ENCODE assay signal across 1 cellular context in the genomic region with DNA sequence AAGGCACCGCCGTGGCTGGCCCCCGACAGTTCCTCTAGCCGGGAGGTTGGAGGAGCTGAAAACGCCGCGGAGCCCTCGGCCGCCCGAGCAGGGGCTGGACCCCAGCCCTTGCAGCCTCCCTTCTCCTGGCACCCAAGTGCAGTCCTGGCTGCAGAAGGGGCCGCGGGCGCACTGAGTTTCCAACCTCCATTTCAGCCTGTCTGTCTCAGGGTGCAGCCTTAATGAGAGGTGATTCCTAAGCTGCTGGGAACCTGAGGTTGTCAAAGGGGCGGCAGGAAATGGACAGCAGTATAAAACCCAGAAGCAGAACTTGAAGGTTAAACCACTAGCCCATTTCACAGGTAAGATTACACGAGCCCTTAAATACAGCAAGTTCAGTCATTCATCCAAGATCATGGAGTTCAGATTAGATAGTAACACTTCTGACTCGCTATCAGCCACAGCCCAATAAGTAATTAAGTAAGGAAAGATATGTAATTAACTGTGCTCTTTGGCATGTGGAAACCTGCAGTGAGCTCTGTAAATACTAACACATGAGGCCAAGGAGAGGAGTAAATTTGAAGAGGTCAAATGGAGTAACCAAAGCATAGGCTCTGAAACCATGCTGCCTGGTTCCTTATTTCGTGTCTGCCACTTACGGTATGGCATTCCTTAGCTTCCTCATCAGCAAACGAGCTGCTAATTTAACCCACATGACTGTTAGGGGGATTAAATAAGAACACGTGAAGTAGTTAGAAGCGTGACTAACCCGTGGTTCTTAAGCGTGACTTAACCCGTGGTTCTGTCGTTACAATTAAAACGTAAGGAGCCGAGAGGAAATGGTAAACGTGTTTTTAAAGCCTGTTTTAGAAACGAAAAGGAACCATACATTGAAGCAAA.
TF ChIP-seq lines count a peak whose summit lies in the region.

No MANE protein-coding gene starts in this region.

TF ChIP-seq in HEK293, 187 proteins besides CTCF, POLR2A, EP300 and RAD21 (continued from another document and continues in another):
- TF ChIP-seq GLIS2 (tag by site-specific recombination; IDR thresholded peaks at IDR 0.05) (peak; percentile 21; the same call in 1 of the 2 replicates), ZNF19 (tag by site-specific recombination; IDR thresholded peaks at IDR 0.05; ENCODE audit: low read depth) (no peak), ZNF670 (tag by site-specific recombination; IDR thresholded peaks at IDR 0.05; ENCODE audit: low read depth) (no peak), ZNF112 (tag by site-specific recombination; IDR thresholded peaks at IDR 0.05) (no peak), ZNF423 (tag by site-specific recombination; IDR thresholded peaks at IDR 0.05) (peak; percentile 50; the same call in 1 of the 2 replicates), ZEB2 (tag by site-specific recombination; IDR thresholded peaks at IDR 0.05) (peak; percentile 20), ZFHX2 (tag by site-specific recombination; conservative IDR thresholded peaks at IDR 0.05) (0 out of 2 replicates have a peak, but pooled peaks have one; percentile 4), ZNF24 (tag by site-specific recombination; IDR thresholded peaks at IDR 0.05) (peak; percentile 45; the same call in 1 of the 2 replicates), ZNF792 (tag by site-specific recombination; IDR thresholded peaks at IDR 0.05) (no peak), SP7 (tag by site-specific recombination; IDR thresholded peaks at IDR 0.05) (peak; percentile 91), ZNF416 (tag by site-specific recombination; IDR thresholded peaks at IDR 0.05) (no peak), PRDM1 (tag by site-specific recombination; IDR thresholded peaks at IDR 0.05) (no peak), ZBTB8A (tag by site-specific recombination; IDR thresholded peaks at IDR 0.05) (peak; percentile 90), ZNF837 (tag by site-specific recombination; IDR thresholded peaks at IDR 0.05) (no peak), ZNF16 (tag by site-specific recombination; IDR thresholded peaks at IDR 0.05; ENCODE audit: low read depth) (no peak), ZBTB44 (tag by site-specific recombination; IDR thresholded peaks at IDR 0.05) (peak; percentile 42; the same call in 1 of the 2 replicates), ZNF830 (tag by site-specific recombination; IDR thresholded peaks at IDR 0.05; ENCODE audit: low read depth) (no peak), ZNF558 (tag by site-specific recombination; IDR thresholded peaks at IDR 0.05) (peak; percentile 46; the same call in 1 of the 2 replicates), ZNF146 (tag by site-specific recombination; IDR thresholded peaks at IDR 0.05) (0 out of 2 replicates have a peak, but pooled peaks have one; percentile 9), HOXD13 (CRISPR knock-in tag; IDR thresholded peaks at IDR 0.05; ENCODE audit: borderline replicate concordance) (no peak), ELK4 (IDR thresholded peaks at IDR 0.05; ENCODE audit: borderline replicate concordance, low read depth, low read length) (no peak), ZNF184 (tag by site-specific recombination; IDR thresholded peaks at IDR 0.05) (no peak), ZNF768 (tag by site-specific recombination; IDR thresholded peaks at IDR 0.05) (no peak), ZNF654 (tag by site-specific recombination; IDR thresholded peaks at IDR 0.05; ENCODE audit: low read depth) (no peak), ZNF132 (tag by site-specific recombination; IDR thresholded peaks at IDR 0.05; ENCODE audit: borderline replicate concordance) (no peak), ZNF140 (tag by site-specific recombination; IDR thresholded peaks at IDR 0.05) (no peak), ZNF266 (tag by site-specific recombination; IDR thresholded peaks at IDR 0.05; ENCODE audit: low read depth) (no peak), TRIM28 (IDR thresholded peaks at IDR 0.05; ENCODE audit: borderline replicate concordance, low read length) (no peak), GLI2 (tag by site-specific recombination; IDR thresholded peaks at IDR 0.05; ENCODE audit: borderline replicate concordance, low read depth) (peak; percentile 5; the same call in 1 of the 2 replicates), ZNF121 (tag by site-specific recombination; IDR thresholded peaks at IDR 0.05) (no peak), ZBTB6 (tag by site-specific recombination; IDR thresholded peaks at IDR 0.05) (no peak), ZSCAN23 (tag by site-specific recombination; IDR thresholded peaks at IDR 0.05) (0 out of 2 replicates have a peak, but pooled peaks have one; percentile 26), ZNF776 (tag by site-specific recombination; IDR thresholded peaks at IDR 0.05; ENCODE audit: borderline replicate concordance) (no peak), ZBTB17 (tag by site-specific recombination; IDR thresholded peaks at IDR 0.05) (peak; percentile 14)
- TF ChIP-seq, protein P1, sequence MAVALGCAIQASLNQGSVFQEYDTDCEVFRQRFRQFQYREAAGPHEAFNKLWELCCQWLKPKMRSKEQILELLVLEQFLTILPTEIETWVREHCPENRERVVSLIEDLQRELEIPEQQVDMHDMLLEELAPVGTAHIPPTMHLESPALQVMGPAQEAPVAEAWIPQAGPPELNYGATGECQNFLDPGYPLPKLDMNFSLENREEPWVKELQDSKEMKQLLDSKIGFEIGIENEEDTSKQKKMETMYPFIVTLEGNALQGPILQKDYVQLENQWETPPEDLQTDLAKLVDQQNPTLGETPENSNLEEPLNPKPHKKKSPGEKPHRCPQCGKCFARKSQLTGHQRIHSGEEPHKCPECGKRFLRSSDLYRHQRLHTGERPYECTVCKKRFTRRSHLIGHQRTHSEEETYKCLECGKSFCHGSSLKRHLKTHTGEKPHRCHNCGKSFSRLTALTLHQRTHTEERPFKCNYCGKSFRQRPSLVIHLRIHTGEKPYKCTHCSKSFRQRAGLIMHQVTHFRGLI (tag by site-specific recombination; IDR thresholded peaks at IDR 0.05): 0 out of 2 replicates have a peak, but pooled peaks have one; percentile 2
- TF ChIP-seq, protein P2, sequence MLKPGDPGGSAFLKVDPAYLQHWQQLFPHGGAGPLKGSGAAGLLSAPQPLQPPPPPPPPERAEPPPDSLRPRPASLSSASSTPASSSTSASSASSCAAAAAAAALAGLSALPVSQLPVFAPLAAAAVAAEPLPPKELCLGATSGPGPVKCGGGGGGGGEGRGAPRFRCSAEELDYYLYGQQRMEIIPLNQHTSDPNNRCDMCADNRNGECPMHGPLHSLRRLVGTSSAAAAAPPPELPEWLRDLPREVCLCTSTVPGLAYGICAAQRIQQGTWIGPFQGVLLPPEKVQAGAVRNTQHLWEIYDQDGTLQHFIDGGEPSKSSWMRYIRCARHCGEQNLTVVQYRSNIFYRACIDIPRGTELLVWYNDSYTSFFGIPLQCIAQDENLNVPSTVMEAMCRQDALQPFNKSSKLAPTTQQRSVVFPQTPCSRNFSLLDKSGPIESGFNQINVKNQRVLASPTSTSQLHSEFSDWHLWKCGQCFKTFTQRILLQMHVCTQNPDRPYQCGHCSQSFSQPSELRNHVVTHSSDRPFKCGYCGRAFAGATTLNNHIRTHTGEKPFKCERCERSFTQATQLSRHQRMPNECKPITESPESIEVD (tag by site-specific recombination; IDR thresholded peaks at IDR 0.05): no peak
- TF ChIP-seq, protein P3, sequence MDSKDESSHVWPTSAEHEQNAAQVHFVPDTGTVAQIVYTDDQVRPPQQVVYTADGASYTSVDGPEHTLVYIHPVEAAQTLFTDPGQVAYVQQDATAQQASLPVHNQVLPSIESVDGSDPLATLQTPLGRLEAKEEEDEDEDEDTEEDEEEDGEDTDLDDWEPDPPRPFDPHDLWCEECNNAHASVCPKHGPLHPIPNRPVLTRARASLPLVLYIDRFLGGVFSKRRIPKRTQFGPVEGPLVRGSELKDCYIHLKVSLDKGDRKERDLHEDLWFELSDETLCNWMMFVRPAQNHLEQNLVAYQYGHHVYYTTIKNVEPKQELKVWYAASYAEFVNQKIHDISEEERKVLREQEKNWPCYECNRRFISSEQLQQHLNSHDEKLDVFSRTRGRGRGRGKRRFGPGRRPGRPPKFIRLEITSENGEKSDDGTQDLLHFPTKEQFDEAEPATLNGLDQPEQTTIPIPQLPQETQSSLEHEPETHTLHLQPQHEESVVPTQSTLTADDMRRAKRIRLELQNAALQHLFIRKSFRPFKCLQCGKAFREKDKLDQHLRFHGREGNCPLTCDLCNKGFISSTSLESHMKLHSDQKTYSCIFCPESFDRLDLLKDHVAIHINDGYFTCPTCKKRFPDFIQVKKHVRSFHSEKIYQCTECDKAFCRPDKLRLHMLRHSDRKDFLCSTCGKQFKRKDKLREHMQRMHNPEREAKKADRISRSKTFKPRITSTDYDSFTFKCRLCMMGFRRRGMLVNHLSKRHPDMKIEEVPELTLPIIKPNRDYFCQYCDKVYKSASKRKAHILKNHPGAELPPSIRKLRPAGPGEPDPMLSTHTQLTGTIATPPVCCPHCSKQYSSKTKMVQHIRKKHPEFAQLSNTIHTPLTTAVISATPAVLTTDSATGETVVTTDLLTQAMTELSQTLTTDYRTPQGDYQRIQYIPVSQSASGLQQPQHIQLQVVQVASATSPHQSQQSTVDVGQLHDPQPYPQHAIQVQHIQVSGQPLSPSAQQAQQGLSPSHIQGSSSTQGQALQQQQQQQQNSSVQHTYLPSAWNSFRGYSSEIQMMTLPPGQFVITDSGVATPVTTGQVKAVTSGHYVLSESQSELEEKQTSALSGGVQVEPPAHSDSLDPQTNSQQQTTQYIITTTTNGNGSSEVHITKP (tag by site-specific recombination; IDR thresholded peaks at IDR 0.05): 0 out of 2 replicates have a peak, but pooled peaks have one; percentile 38
- TF ChIP-seq, protein P4, sequence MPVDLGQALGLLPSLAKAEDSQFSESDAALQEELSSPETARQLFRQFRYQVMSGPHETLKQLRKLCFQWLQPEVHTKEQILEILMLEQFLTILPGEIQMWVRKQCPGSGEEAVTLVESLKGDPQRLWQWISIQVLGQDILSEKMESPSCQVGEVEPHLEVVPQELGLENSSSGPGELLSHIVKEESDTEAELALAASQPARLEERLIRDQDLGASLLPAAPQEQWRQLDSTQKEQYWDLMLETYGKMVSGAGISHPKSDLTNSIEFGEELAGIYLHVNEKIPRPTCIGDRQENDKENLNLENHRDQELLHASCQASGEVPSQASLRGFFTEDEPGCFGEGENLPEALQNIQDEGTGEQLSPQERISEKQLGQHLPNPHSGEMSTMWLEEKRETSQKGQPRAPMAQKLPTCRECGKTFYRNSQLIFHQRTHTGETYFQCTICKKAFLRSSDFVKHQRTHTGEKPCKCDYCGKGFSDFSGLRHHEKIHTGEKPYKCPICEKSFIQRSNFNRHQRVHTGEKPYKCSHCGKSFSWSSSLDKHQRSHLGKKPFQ (tag by site-specific recombination; IDR thresholded peaks at IDR 0.05): no peak
- TF ChIP-seq, protein P5, sequence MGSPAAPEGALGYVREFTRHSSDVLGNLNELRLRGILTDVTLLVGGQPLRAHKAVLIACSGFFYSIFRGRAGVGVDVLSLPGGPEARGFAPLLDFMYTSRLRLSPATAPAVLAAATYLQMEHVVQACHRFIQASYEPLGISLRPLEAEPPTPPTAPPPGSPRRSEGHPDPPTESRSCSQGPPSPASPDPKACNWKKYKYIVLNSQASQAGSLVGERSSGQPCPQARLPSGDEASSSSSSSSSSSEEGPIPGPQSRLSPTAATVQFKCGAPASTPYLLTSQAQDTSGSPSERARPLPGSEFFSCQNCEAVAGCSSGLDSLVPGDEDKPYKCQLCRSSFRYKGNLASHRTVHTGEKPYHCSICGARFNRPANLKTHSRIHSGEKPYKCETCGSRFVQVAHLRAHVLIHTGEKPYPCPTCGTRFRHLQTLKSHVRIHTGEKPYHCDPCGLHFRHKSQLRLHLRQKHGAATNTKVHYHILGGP (tag by site-specific recombination; IDR thresholded peaks at IDR 0.05): no peak
- TF ChIP-seq, protein P6, sequence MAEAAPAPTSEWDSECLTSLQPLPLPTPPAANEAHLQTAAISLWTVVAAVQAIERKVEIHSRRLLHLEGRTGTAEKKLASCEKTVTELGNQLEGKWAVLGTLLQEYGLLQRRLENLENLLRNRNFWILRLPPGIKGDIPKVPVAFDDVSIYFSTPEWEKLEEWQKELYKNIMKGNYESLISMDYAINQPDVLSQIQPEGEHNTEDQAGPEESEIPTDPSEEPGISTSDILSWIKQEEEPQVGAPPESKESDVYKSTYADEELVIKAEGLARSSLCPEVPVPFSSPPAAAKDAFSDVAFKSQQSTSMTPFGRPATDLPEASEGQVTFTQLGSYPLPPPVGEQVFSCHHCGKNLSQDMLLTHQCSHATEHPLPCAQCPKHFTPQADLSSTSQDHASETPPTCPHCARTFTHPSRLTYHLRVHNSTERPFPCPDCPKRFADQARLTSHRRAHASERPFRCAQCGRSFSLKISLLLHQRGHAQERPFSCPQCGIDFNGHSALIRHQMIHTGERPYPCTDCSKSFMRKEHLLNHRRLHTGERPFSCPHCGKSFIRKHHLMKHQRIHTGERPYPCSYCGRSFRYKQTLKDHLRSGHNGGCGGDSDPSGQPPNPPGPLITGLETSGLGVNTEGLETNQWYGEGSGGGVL (tag by site-specific recombination; IDR thresholded peaks at IDR 0.05): no peak
